8 cellular contexts compared by ENCODE assay signal in genomic region chr12:53626702-53627169, GRCh38. TPM values are rescaled to one million over a fixed set of nuclear protein-coding genes. Genes with fewer than 3 reads are reported as not detected.
A peak's percentile ranks its signal among the peaks of the same experiment; 100 is the strongest.
DNase-seq lines count a peak whose midpoint lies in the region; ATAC-seq and TF ChIP-seq lines count a peak whose summit lies in the region.

No MANE protein-coding gene starts in this region.

- no peaks in the 10 kb centered on the region for H3K9me3 ChIP-seq in ascending aorta

- H3K27me3 ChIP-seq in ascending aorta, result no peaks in the 10 kb centered on the region

- peaks cover 3% of the 10 kb centered on the region for H3K27me3 Mint-ChIP-seq in mesothelial cell of epicardium (ENCODE audit: low read depth)

- H3K36me3 Mint-ChIP-seq in mesothelial cell of epicardium, result no peaks in the 10 kb centered on the region

- peak overlapping the region; percentile 73 to 74 for H3K4me3 ChIP-seq in ascending aorta

- DNase-seq in NCI-H510A treated with DMSO at 0.1 percent for 48 hours (lab: John Stamatoyannopoulos, UW), result peak; percentile 57
- DNase-seq in NCI-H510A (lab: John Stamatoyannopoulos, UW), result no peak
- no peak for DNase-seq in ascending aorta (ENCODE audit: low spot score in 2 of 2)
- no peak for DNase-seq in mesothelial cell of epicardium (ENCODE audit: low spot score in 2 of 2, unreplicated experiment in 2 of 2)
- no peak for DNase-seq in NCI-H2081 (lab: John Stamatoyannopoulos, UW)
- DNase-seq in activated gamma-delta T cell (lab: John Stamatoyannopoulos, UW), result no peak

- peak overlapping the region; percentile 81 to 93 for H3K27ac ChIP-seq in ascending aorta

- H3K36me3 ChIP-seq in ascending aorta, result no peaks in the 10 kb centered on the region

- peaks cover 0 to 15% of the 10 kb centered on the region in 2 donors for H3K4me1 ChIP-seq in ascending aorta

- H3K4me1 Mint-ChIP-seq in mesothelial cell of epicardium, result peaks cover 41% of the 10 kb centered on the region

- H3K27ac Mint-ChIP-seq in mesothelial cell of epicardium, result peak overlapping the region; percentile 96

- H3K4me3 Mint-ChIP-seq in mesothelial cell of epicardium, result peak overlapping the region; percentile 95

- intact Hi-C loops in ascending aorta (cut with DNase I), result loop anchor here (1.0 to 5.0 kb wide), 3 partner anchors 32 to 64 kb away; partner anchors contain the start of gene ATP5MC2

- no peaks in the 10 kb centered on the region for H3K9me3 Mint-ChIP-seq in mesothelial cell of epicardium

- TF ChIP-seq CTCF in ascending aorta (IDR thresholded peaks at IDR 0.05) (no peak), mesothelial cell of epicardium (IDR thresholded peaks at IDR 0.05; ENCODE audit: unreplicated experiment) (no peak)

- peak; percentile 4 for ATAC-seq in HG03108 (IDR thresholded peaks at IDR 0.05; ENCODE audit: unreplicated experiment)
- no peak for ATAC-seq in GM19328 (IDR thresholded peaks at IDR 0.05; ENCODE audit: unreplicated experiment)

RNA-seq across cellular contexts. Expression of gene ATF7, which starts 0.6 kb away (rescaled TPM):
- total RNA-seq in ascending aorta, result 67.6 TPM
- total RNA-seq in mesothelial cell of epicardium, result 35.4 to 38.6 TPM (median 36.3 TPM) in 3 replicates

RNA-seq across cellular contexts. Expression of gene ATP5MC2, which starts 49.1 kb away (rescaled TPM):
- total RNA-seq in ascending aorta (284 TPM), mesothelial cell of epicardium (356 to 359 TPM (median 356 TPM) in 3 replicates)
